Comparison of ENCODE assay signal across 8 cellular contexts in the genomic region with DNA sequence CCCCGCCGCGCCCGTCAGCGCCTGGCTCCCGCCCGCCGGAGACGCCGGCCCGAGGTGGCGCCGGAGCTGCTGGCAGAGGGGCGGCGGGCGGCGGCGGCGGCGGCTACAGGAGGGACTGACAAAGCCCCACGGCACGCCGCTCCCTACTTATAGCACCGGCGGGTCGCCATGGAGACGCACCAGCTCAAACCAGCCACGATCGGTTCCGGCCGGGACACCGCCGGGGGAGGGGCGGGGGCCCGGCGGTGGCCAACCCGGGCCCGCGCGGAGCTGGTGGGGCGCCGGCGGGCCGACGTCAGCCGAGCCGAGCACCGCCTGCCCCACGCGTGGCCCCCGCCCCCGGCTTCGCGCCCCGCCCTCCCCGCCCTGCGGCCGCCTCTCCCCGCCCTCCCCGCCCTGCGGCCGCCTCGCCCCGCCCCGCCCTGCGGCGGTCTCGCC. TPM values are rescaled to one million over a fixed set of nuclear protein-coding genes. Genes with fewer than 3 reads are reported as not detected.
A peak's percentile ranks its signal among the peaks of the same experiment; 100 is the strongest.
DNase-seq lines count a peak whose midpoint lies in the region; ATAC-seq and TF ChIP-seq lines count a peak whose summit lies in the region.

A gene (minus strand): TSS at position 120 of the 438 bp plus-strand sequence. CDS start 3,295 bp downstream, outside the sequence.

- TF ChIP-seq CTCF in Calu3 (IDR thresholded peaks at IDR 0.05; ENCODE audit: unreplicated experiment) (no peak), OCI-LY3 (IDR thresholded peaks at IDR 0.05; ENCODE audit: low read depth, low read length) (no peak)

- H3K27ac ChIP-seq in OCI-LY3 (ENCODE audit: low read length), result peak within 1 kb of the TSS; percentile 85
- H3K27ac ChIP-seq in mucosa of rectum (ENCODE audit: low read depth in 2 of 2, low read length in 2 of 2), result peak within 1 kb of the TSS; percentile 94 to 97

- peak; percentile 96 for DNase-seq in Calu3
- peak; percentile 69 for DNase-seq in HuH-7.5 (ENCODE audit: low spot score)
- DNase-seq in activated CD8-positive, alpha-beta memory T cell treated with anti-CD3 and anti-CD28 coated beads, Interleukin-2, amount 50 U/mL, for 48 hours, result peak; percentile 99
- DNase-seq in epidermal melanocyte (ENCODE audit: insufficient read length, low spot score), result peak; percentile 74
- peak; percentile 98 for DNase-seq in stimulated activated CD8-positive, alpha-beta memory T cell treated with anti-CD3 and anti-CD28 coated beads, Interleukin-4, amount 100 ng/mL, for 48 hours

- peaks cover 54% of the 10 kb centered on the region for H3K36me3 Mint-ChIP-seq in Calu3 (ENCODE audit: insufficient read depth, unreplicated experiment)

- H3K9me3 ChIP-seq in OCI-LY3 (ENCODE audit: insufficient read depth, low read length) (no peaks in the 10 kb centered on the region), mucosa of rectum (ENCODE audit: control insufficient read depth in 2 of 2, low read length in 2 of 2) (no peaks in the 10 kb centered on the region)

- H3K4me3 Mint-ChIP-seq in Calu3 (ENCODE audit: low read depth, unreplicated experiment), result peak within 1 kb of the TSS; percentile 81

- H3K4me1 Mint-ChIP-seq in Calu3 (ENCODE audit: low read depth, unreplicated experiment), result peaks cover 43% of the 10 kb centered on the region

- H3K9ac ChIP-seq in OCI-LY3 (ENCODE audit: low read length), result peak within 1 kb of the TSS; percentile 98
- peak within 1 kb of the TSS; percentile 89 to 99 for H3K9ac ChIP-seq in mucosa of rectum (ENCODE audit: low read depth in 1 of 2, low read length in 2 of 2)

- intact Hi-C loops in Calu3 (cut with micrococcal nuclease; ENCODE audit: unreplicated experiment), result loop anchor here (10.0 kb wide), 1 partner anchor 87 kb away; no protein-coding TSS in a partner anchor

- H3K36me3 ChIP-seq in OCI-LY3 (replicated peaks; ENCODE audit: low read depth, low read length) (peaks cover 27% of the 10 kb centered on the region), mucosa of rectum (ENCODE audit: control insufficient read depth in 2 of 2, insufficient read depth in 2 of 2, low read length in 2 of 2) (peaks cover 16 to 19% of the 10 kb centered on the region in 2 donors)

- H3K27me3 ChIP-seq in OCI-LY3 (ENCODE audit: low read depth, low read length) (no peaks in the 10 kb centered on the region), mucosa of rectum (ENCODE audit: control insufficient read depth in 2 of 2, insufficient read depth in 2 of 2, low read length in 2 of 2) (no peaks in the 10 kb centered on the region)

- peaks cover 40% of the 10 kb centered on the region for H4K20me1 ChIP-seq in OCI-LY3 (ENCODE audit: insufficient read depth, low read length)

- H3K9me3 Mint-ChIP-seq in Calu3 (ENCODE audit: low read depth, unreplicated experiment), result no peaks in the 10 kb centered on the region

- peak within 1 kb of the TSS; percentile 87 for H3K27ac Mint-ChIP-seq in Calu3 (ENCODE audit: unreplicated experiment)

- H3K4me3 ChIP-seq in OCI-LY3 (ENCODE audit: low read length) (peak within 1 kb of the TSS; percentile 97), mucosa of rectum (ENCODE audit: low read length in 2 of 2) (peak within 1 kb of the TSS; percentile 85 to 87)

- peak; percentile 75 for ATAC-seq in GM21528 (IDR thresholded peaks at IDR 0.05; ENCODE audit: low FRiP score, unreplicated experiment)

- H3K27me3 Mint-ChIP-seq in Calu3 (ENCODE audit: unreplicated experiment), result no peaks in the 10 kb centered on the region

- no TSS peak for BruUV-seq in Calu3 (replicated peaks; lab: Mats Ljungman, UMichigan)

- peak within 1 kb of the TSS; percentile 67; the same call in 1 of the 2 replicates for H2AFZ ChIP-seq in OCI-LY3 (ENCODE audit: low read depth, low read length)

- peak within 1 kb of the TSS; percentile 97 for H3K4me2 ChIP-seq in OCI-LY3 (ENCODE audit: low read length)

- H3K79me2 ChIP-seq in OCI-LY3 (ENCODE audit: low read length), result peaks cover 63% of the 10 kb centered on the region

- H3K4me1 ChIP-seq in OCI-LY3 (ENCODE audit: low read length) (peaks cover 19% of the 10 kb centered on the region), mucosa of rectum (ENCODE audit: control insufficient read depth in 2 of 2, insufficient read depth in 2 of 2, low read length in 2 of 2) (peaks cover 33 to 43% of the 10 kb centered on the region in 2 donors)

- CTCF ChIA-PET in Calu3 (lab: Charles Lee), result interaction anchor here (0.7 to 1.4 kb wide), 3 partner anchors 9 to 45 kb away, joined by 3 to 4 read pairs (median 4); no protein-coding TSS in a partner anchor

RNA-seq across cellular contexts. Expression of the gene that starts here (rescaled TPM):
- total RNA-seq in Calu3 (2022), result 78.4 and 85.7 TPM in 2 replicates

Comparison
In these comparisons a context has a peak if more than half of its experiments do, and no peak if none do; other contexts are left out.
1. Peak in every context shown above with its lines: DNase-seq, ATAC-seq, H3K4me3 ChIP-seq and H3K27ac ChIP-seq.